ENCODE assay signal across 7 cellular contexts in genomic region chr11:71746263-71746662, GRCh38.
DNase-seq lines count a peak whose midpoint lies in the region; FAIRE-seq and TF ChIP-seq lines count a peak whose summit lies in the region.
"Not testable (repeated sequence)": the region's sequence is repeated elsewhere in the genome, so short reads cannot be mapped to it uniquely, and the experiment has no call there.

No MANE protein-coding gene starts in this region.

- POLR2A ChIA-PET in RWPE1 (lab: Yijun Ruan, JAX; ENCODE audit: low non-redundant PET) = not testable (repeated sequence)

- H3K4me1 Mint-ChIP-seq in HFFc6 (ENCODE audit: low read depth) (peaks cover 10% of the 10 kb centered on the region), mesothelial cell of epicardium (peaks cover 36% of the 10 kb centered on the region)
- H3K4me1 Mint-ChIP-seq in type B pancreatic cell (ENCODE audit: unreplicated experiment) = not testable (repeated sequence)

- WGBS in esophagus squamous epithelium, 2 donors = 16 to 20% methylated on average over 1 to 3 of the region's 5 CpGs

- CTCF ChIA-PET in RWPE1 (lab: Yijun Ruan, JAX) = not testable (repeated sequence)

- H3K27ac ChIP-seq in RWPE1 = not testable (repeated sequence)
- peak overlapping the region; percentile 50 to 80 (median 67) for H3K27ac ChIP-seq in esophagus squamous epithelium
- peak overlapping the region in 15 of 21 experiments; percentile 14 to 80 (median 63) for H3K27ac ChIP-seq in skin epidermis

- intact Hi-C loops in esophagus squamous epithelium (cut with DNase I) = not testable (repeated sequence)

- H3K9me3 ChIP-seq in esophagus squamous epithelium = not testable (repeated sequence)

- peaks cover 0 to 20% (median 0%) of the 10 kb centered on the region in 3 donors for H3K4me1 ChIP-seq in esophagus squamous epithelium

- H3K4me3 Mint-ChIP-seq in HFFc6 = not testable (repeated sequence)
- H3K4me3 Mint-ChIP-seq in mesothelial cell of epicardium = peak overlapping the region; percentile 33
- peak overlapping the region; percentile 73 for H3K4me3 Mint-ChIP-seq in type B pancreatic cell

- TF ChIP-seq POLR2A in esophagus squamous epithelium (IDR thresholded peaks at IDR 0.05) = not testable (repeated sequence)

- not testable (repeated sequence) for FAIRE-seq in bronchial epithelial cell (lab: Jason Lieb, UNC)

- H3K36me3 Mint-ChIP-seq in HFFc6 (ENCODE audit: low read depth); mesothelial cell of epicardium; type B pancreatic cell: not testable (repeated sequence)

- peak; percentile 30 for TF ChIP-seq CTCF in HFFc6 (IDR thresholded peaks at IDR 0.05)
- TF ChIP-seq CTCF in RWPE1 (conservative IDR thresholded peaks at IDR 0.05; ENCODE audit: low read depth) = peak; percentile 51; the same call in 1 of the 2 replicates
- TF ChIP-seq CTCF in bronchial epithelial cell (IDR thresholded peaks at IDR 0.05; ENCODE audit: insufficient read depth, low read length, severe bottlenecking); mesothelial cell of epicardium (IDR thresholded peaks at IDR 0.05; ENCODE audit: unreplicated experiment): not testable (repeated sequence)
- TF ChIP-seq CTCF in esophagus squamous epithelium (IDR thresholded peaks at IDR 0.05) = peak in 4 of 6 experiments; percentile 21 to 56 (median 38)
- TF ChIP-seq CTCF in type B pancreatic cell (conservative IDR thresholded peaks at IDR 0.05) = peak; percentile 35

- H3K27me3 ChIP-seq in bronchial epithelial cell (ENCODE audit: control insufficient read depth, insufficient read depth, low read length); esophagus squamous epithelium: not testable (repeated sequence)

- not testable (repeated sequence) for H3K27ac Mint-ChIP-seq in HFFc6
- H3K27ac Mint-ChIP-seq in mesothelial cell of epicardium = peak overlapping the region; percentile 39
- peak overlapping the region; percentile 91 for H3K27ac Mint-ChIP-seq in type B pancreatic cell

- H3K9me3 Mint-ChIP-seq in HFFc6, mesothelial cell of epicardium, type B pancreatic cell: not testable (repeated sequence)

- not testable (repeated sequence) for H3K36me3 ChIP-seq in bronchial epithelial cell (ENCODE audit: control insufficient read depth, insufficient read depth, low read length); esophagus squamous epithelium

- peak overlapping the region; percentile 28 for H3K4me3 ChIP-seq in bronchial epithelial cell (ENCODE audit: low read depth, low read length)
- peak overlapping the region; percentile 26 to 56 (median 42) for H3K4me3 ChIP-seq in esophagus squamous epithelium
- peak overlapping the region in 4 of 7 experiments; percentile 8 to 35 (median 26) for H3K4me3 ChIP-seq in skin epidermis

- H3K27me3 Mint-ChIP-seq in HFFc6 (ENCODE audit: insufficient read depth) (peaks cover 48% of the 10 kb centered on the region), mesothelial cell of epicardium (ENCODE audit: low read depth) (peaks cover 19% of the 10 kb centered on the region), type B pancreatic cell (peaks cover 22% of the 10 kb centered on the region)

- DNase-seq in HFFc6; RWPE1 (ENCODE audit: low spot score); bronchial epithelial cell (ENCODE audit: low read depth); esophagus squamous epithelium (lab: John Stamatoyannopoulos, UW); mesothelial cell of epicardium (ENCODE audit: low spot score in 2 of 2, unreplicated experiment in 2 of 2); type B pancreatic cell (ENCODE audit: extremely low spot score, unreplicated experiment): not testable (repeated sequence)
